In genomic region chr9:10242255-10242654, GRCh38 we compare ENCODE assay signal across 14 cellular contexts.
DNase-seq lines count a peak whose midpoint lies in the region; ATAC-seq, FAIRE-seq and TF ChIP-seq lines count a peak whose summit lies in the region.
"Had no signal": no experiment of that assay in that cellular context is flagged by ENCODE, and none has a peak within 500 bp of the region (broad histone marks: within the 10 kb centered on the region; RNA-seq: fewer than 3 reads in every experiment).

No MANE protein-coding gene starts in this region.

- TF ChIP-seq CTCF in bronchial epithelial cell (IDR thresholded peaks at IDR 0.05; ENCODE audit: insufficient read depth, low read length, severe bottlenecking) (no peak), retinal pigment epithelial cell (conservative IDR thresholded peaks at IDR 0.05; ENCODE audit: low read depth, low read length) (no peak)

- no peak for TF ChIP-seq POLR2A in H54 (IDR thresholded peaks at IDR 0.05; ENCODE audit: low read depth, low read length)

- no peak for ATAC-seq in GM21360 (IDR thresholded peaks at IDR 0.05; ENCODE audit: unreplicated experiment)
- no peak for ATAC-seq in HG03108 (IDR thresholded peaks at IDR 0.05; ENCODE audit: unreplicated experiment)
- ATAC-seq: A549 had no signal

- H3K27me3 ChIP-seq in bronchial epithelial cell (ENCODE audit: control insufficient read depth, insufficient read depth, low read length): no peaks in the 10 kb centered on the region

- H3K4me3 ChIP-seq in bronchial epithelial cell (ENCODE audit: low read depth, low read length): no peak overlapping the region
- H3K4me3 ChIP-seq in retinal pigment epithelial cell (ENCODE audit: low read length): no peak overlapping the region
- H3K4me3 ChIP-seq: A549 had no signal

- DNase-seq in H54 (ENCODE audit: insufficient read length, low spot score): no peak
- peak; percentile 2 for DNase-seq in RKO (ENCODE audit: low spot score)
- DNase-seq in bronchial epithelial cell (ENCODE audit: low read depth): peak; percentile 44
- DNase-seq in retinal pigment epithelial cell (ENCODE audit: low read depth): peak; percentile 35
- no peak for DNase-seq in kidney tubule cell (ENCODE audit: low spot score)
- DNase-seq: AML-193; CD4-positive, alpha-beta T cell; DMS79 treated with DMSO at 0.1 percent for 48 hours; GF-D8; GOT3; H9 had no signal

- H3K36me3 ChIP-seq in bronchial epithelial cell (ENCODE audit: control insufficient read depth, insufficient read depth, low read length): no peaks in the 10 kb centered on the region

- FAIRE-seq in H54 (lab: Jason Lieb, UNC) (peak; percentile 38), bronchial epithelial cell (lab: Jason Lieb, UNC) (no peak)
- FAIRE-seq: A549 had no signal

Comparison
In these comparisons a context has a peak if more than half of its experiments do, and no peak if none do; other contexts are left out.
1. DNase-seq: peak in RKO (single experiment), bronchial epithelial cell (single experiment) and retinal pigment epithelial cell (single experiment); none in H54 (single experiment) and kidney tubule cell (single experiment).